23 cellular contexts compared by ENCODE assay signal in genomic region chr1:231319080-231319479, GRCh38. TPM values are rescaled to one million over a fixed set of nuclear protein-coding genes. Genes with fewer than 3 reads are reported as not detected.
DNase-seq lines count a peak whose midpoint lies in the region; ATAC-seq, FAIRE-seq and TF ChIP-seq lines count a peak whose summit lies in the region.
"Had no signal": no experiment of that assay in that cellular context is flagged by ENCODE, and none has a peak within 500 bp of the region (broad histone marks: within the 10 kb centered on the region; RNA-seq: fewer than 3 reads in every experiment).

No MANE protein-coding gene starts in this region.

- H3K9me3 ChIP-seq in HepG2 (ENCODE audit: low read length) (no peaks in the 10 kb centered on the region), right lobe of liver (no peaks in the 10 kb centered on the region), esophagus muscularis mucosa (no peaks in the 10 kb centered on the region)
- H3K9me3 ChIP-seq: A549, Caco-2 had no signal

- no peaks in the 10 kb centered on the region for H3K79me2 ChIP-seq in HepG2 (ENCODE audit: insufficient read depth, low read length)

- WGBS in HepG2 (ENCODE audit: low lambda C conversion rate) = 47% methylated on average over 4 of the region's 9 CpGs
- 70% methylated on average over 7 of the region's 9 CpGs for WGBS in right lobe of liver (ENCODE audit: insufficient coverage, low coverage, low lambda C conversion rate, missing lambda C conversion rate)
- WGBS in esophagus muscularis mucosa = 96% methylated on average over 9 of the region's 9 CpGs

- TF ChIP-seq CTCF in HepG2 (CRISPR knock-in tag; IDR thresholded peaks at IDR 0.05) (no peak), right lobe of liver (IDR thresholded peaks at IDR 0.05) (no peak), esophagus muscularis mucosa (IDR thresholded peaks at IDR 0.05) (no peak)

- CTCF ChIA-PET in HepG2 (lab: Yijun Ruan, JAX; ENCODE audit: low intra/inter-chr PET ratio, low total read pairs) = no interaction called here
- CTCF ChIA-PET in activated naive CD4-positive, alpha-beta T cell treated with anti-CD3 and anti-CD28 coated beads, Interleukin-2, amount 10 ng/mL, durations not matched to agents 7 days and 5 days (lab: Charles Lee) = no interaction called here

- H3K4me1 ChIP-seq in HepG2 (ENCODE audit: insufficient read depth, low read length) (no peaks in the 10 kb centered on the region), right lobe of liver (no peaks in the 10 kb centered on the region), esophagus muscularis mucosa (no peaks in the 10 kb centered on the region)
- H3K4me1 ChIP-seq: A549; BLaER1 treated with 17β-estradiol and CSF1 and Interleukin-3, amounts not matched to agents 10 nM and 100 nM; Caco-2 had no signal

- in situ Hi-C loops in HepG2 (cut with HindIII; ENCODE audit: extremely low pct_ligation_motif_present, low pct_unique_long_range_greater_than_20kb) = no loop called here

- FAIRE-seq in HepG2 (lab: Jason Lieb, UNC) = no peak
- FAIRE-seq: A549, D721Med, G401.6, GM12891, GM19239 had no signal

- no peaks in the 10 kb centered on the region for H3K36me3 Mint-ChIP-seq in activated naive CD4-positive, alpha-beta T cell treated with anti-CD3 and anti-CD28 coated beads, Interleukin-2, amount 10 ng/mL, durations not matched to agents 7 days and 5 days
- H3K36me3 Mint-ChIP-seq: CD8-positive, alpha-beta T cell had no signal

- H3K27ac Mint-ChIP-seq in activated naive CD4-positive, alpha-beta T cell treated with anti-CD3 and anti-CD28 coated beads, Interleukin-2, amount 10 ng/mL, durations not matched to agents 7 days and 5 days = no peak overlapping the region
- H3K27ac Mint-ChIP-seq: B cell; CD4-positive, alpha-beta T cell; CD8-positive, alpha-beta T cell had no signal

- POLR2A ChIA-PET in HepG2 (lab: Yijun Ruan, JAX) = no interaction called here

- DNase-seq in activated CD8-positive, alpha-beta memory T cell treated with anti-CD3 and anti-CD28 coated beads for 24 hours = peak; percentile 35
- no peak for DNase-seq in activated CD8-positive, alpha-beta memory T cell treated with anti-CD3 and anti-CD28 coated beads, Interleukin-2, amount 50 U/mL, for 4 hours
- DNase-seq in HepG2 (ENCODE audit: low spot score) = no peak
- DNase-seq in right lobe of liver = no peak
- DNase-seq in esophagus muscularis mucosa (ENCODE audit: extremely low spot score) = peak; percentile 86
- no peak for DNase-seq in effector CD8-positive, alpha-beta T cell (lab: John Stamatoyannopoulos, UW)
- DNase-seq in activated naive CD4-positive, alpha-beta T cell treated with anti-CD3 and anti-CD28 coated beads, Interleukin-2, amount 10 ng/mL, durations not matched to agents 7 days and 5 days = no peak
- DNase-seq: AML-193; Caco-2; Calu3; CD4-positive, alpha-beta T cell; CD8-positive, alpha-beta T cell; DMS79 treated with DMSO at 0.1 percent for 48 hours; GF-D8 had no signal

- H3K4me3 ChIP-seq in HepG2 (replicated peaks in 1 of 3; ENCODE audit: insufficient read depth in 1 of 3, low read depth in 2 of 3, low read length in 3 of 3) (no peak overlapping the region), right lobe of liver (no peak overlapping the region), esophagus muscularis mucosa (no peak overlapping the region)
- H3K4me3 ChIP-seq: A549; BLaER1 treated with 17β-estradiol and CSF1 and Interleukin-3, amounts not matched to agents 10 nM and 100 nM had no signal

- H3K4me3 Mint-ChIP-seq in activated naive CD4-positive, alpha-beta T cell treated with anti-CD3 and anti-CD28 coated beads, Interleukin-2, amount 10 ng/mL, durations not matched to agents 7 days and 5 days = no peak overlapping the region
- H3K4me3 Mint-ChIP-seq: B cell; CD4-positive, alpha-beta T cell; CD8-positive, alpha-beta T cell had no signal

- no peak overlapping the region for H2AFZ ChIP-seq in HepG2 (ENCODE audit: low read length)

- no TSS peak for BruUV-seq in HepG2 (replicated peaks; lab: Mats Ljungman, UMichigan)

- peaks cover 11% of the 10 kb centered on the region for H3K27me3 Mint-ChIP-seq in activated naive CD4-positive, alpha-beta T cell treated with anti-CD3 and anti-CD28 coated beads, Interleukin-2, amount 10 ng/mL, durations not matched to agents 7 days and 5 days
- H3K27me3 Mint-ChIP-seq: B cell; CD4-positive, alpha-beta T cell had no signal

- TF ChIP-seq POLR2A in HepG2 (IDR thresholded peaks at IDR 0.05; ENCODE audit: insufficient read depth in 1 of 2, low read depth in 2 of 2, low read length in 2 of 2) = no peak
- no peak for TF ChIP-seq POLR2A in right lobe of liver (IDR thresholded peaks at IDR 0.05)
- TF ChIP-seq POLR2A in esophagus muscularis mucosa (IDR thresholded peaks at IDR 0.05; ENCODE audit: low read depth) = no peak

- H4K20me1 ChIP-seq in HepG2 (ENCODE audit: insufficient read depth, low read length) = no peaks in the 10 kb centered on the region
- H4K20me1 ChIP-seq: BLaER1 treated with 17β-estradiol and CSF1 and Interleukin-3, amounts not matched to agents 10 nM and 100 nM had no signal

- H3K36me3 ChIP-seq in HepG2 (replicated peaks in 1 of 2; ENCODE audit: control insufficient read depth in 1 of 2, insufficient read depth in 2 of 2, low read length in 2 of 2) (no peaks in the 10 kb centered on the region), right lobe of liver (no peaks in the 10 kb centered on the region), esophagus muscularis mucosa (no peaks in the 10 kb centered on the region)
- H3K36me3 ChIP-seq: BLaER1 treated with 17β-estradiol and CSF1 and Interleukin-3, amounts not matched to agents 10 nM and 100 nM had no signal

- no peak overlapping the region for H3K9ac ChIP-seq in HepG2 (ENCODE audit: insufficient read depth, low read depth, low read length)
- H3K9ac ChIP-seq: BLaER1 treated with 17β-estradiol and CSF1 and Interleukin-3, amounts not matched to agents 10 nM and 100 nM had no signal

- H3K27me3 ChIP-seq in HepG2 (ENCODE audit: control insufficient read depth in 1 of 2, insufficient read depth in 2 of 2, low read length in 2 of 2) = no peaks in the 10 kb centered on the region
- no peaks in the 10 kb centered on the region for H3K27me3 ChIP-seq in right lobe of liver
- H3K27me3 ChIP-seq in esophagus muscularis mucosa = no peaks in the 10 kb centered on the region
- H3K27me3 ChIP-seq: BLaER1 treated with 17β-estradiol and CSF1 and Interleukin-3, amounts not matched to agents 10 nM and 100 nM had no signal

- H3K9me3 Mint-ChIP-seq in activated naive CD4-positive, alpha-beta T cell treated with anti-CD3 and anti-CD28 coated beads, Interleukin-2, amount 10 ng/mL, durations not matched to agents 7 days and 5 days = no peaks in the 10 kb centered on the region
- H3K9me3 Mint-ChIP-seq: CD4-positive, alpha-beta T cell; CD8-positive, alpha-beta T cell had no signal

- no peak for TF ChIP-seq RAD21 in HepG2 (CRISPR knock-in tag; IDR thresholded peaks at IDR 0.05)

- H3K27ac ChIP-seq in HepG2 (ENCODE audit: extremely low read length, insufficient read depth, low read length) (no peak overlapping the region), right lobe of liver (no peak overlapping the region), esophagus muscularis mucosa (replicated peaks in 1 of 4) (no peak overlapping the region)
- H3K27ac ChIP-seq: 22Rv1; A549; BLaER1 treated with 17β-estradiol and CSF1 and Interleukin-3, amounts not matched to agents 10 nM and 100 nM; C4-2B had no signal

- TF ChIP-seq EP300 in HepG2 (IDR thresholded peaks at IDR 0.05; ENCODE audit: low read depth in 2 of 2, low read length in 2 of 2) (no peak), HepG2 (CRISPR knock-in tag; IDR thresholded peaks at IDR 0.05; ENCODE audit: borderline replicate concordance) (no peak), esophagus muscularis mucosa (IDR thresholded peaks at IDR 0.05) (no peak)

- no peak overlapping the region for H3K4me2 ChIP-seq in HepG2 (ENCODE audit: low read depth, low read length)
- H3K4me2 ChIP-seq: A549; BLaER1 treated with 17β-estradiol and CSF1 and Interleukin-3, amounts not matched to agents 10 nM and 100 nM had no signal

- ATAC-seq in HepG2 = peak; percentile 52
- ATAC-seq in right lobe of liver = no peak
- ATAC-seq: A549; CD8-positive, alpha-beta T cell had no signal

- intact Hi-C loops in HepG2 (cut with micrococcal nuclease; ENCODE audit: unreplicated experiment) (no loop called here), right lobe of liver (cut with DNase I) (no loop called here), esophagus muscularis mucosa (cut with DNase I) (no loop called here)

- H3K4me1 Mint-ChIP-seq in activated naive CD4-positive, alpha-beta T cell treated with anti-CD3 and anti-CD28 coated beads, Interleukin-2, amount 10 ng/mL, durations not matched to agents 7 days and 5 days = no peaks in the 10 kb centered on the region
- H3K4me1 Mint-ChIP-seq: B cell had no signal

RNA-seq across cellular contexts. Expression of gene EXOC8, which starts 18.6 kb away (rescaled TPM):
- 7.9 and 12.0 TPM in 2 replicates for total RNA-seq in HepG2 (2016; rRNA removed; fragmentation: Illumina TruSeq; extraction: Trizol)
- total RNA-seq in HepG2 (2016; cell fraction: cytosol; rRNA removed; fragmentation: Illumina TruSeq; extraction: Trizol; ENCODE audit: low read depth) = 0.40 and 0.71 TPM in 2 replicates
- 7.4 and 10.9 TPM in 2 replicates for total RNA-seq in HepG2 (2016; cell fraction: insoluble cytoplasmic fraction; rRNA removed; fragmentation: Illumina TruSeq; extraction: Trizol)
- 2.4 and 3.3 TPM in 2 replicates for total RNA-seq in HepG2 (2016; cell fraction: membrane; rRNA removed; fragmentation: Illumina TruSeq; extraction: Trizol)
- total RNA-seq in HepG2 (2016; cell fraction: nucleus; rRNA removed; fragmentation: Illumina TruSeq; extraction: Trizol) = 6.8 and 7.1 TPM in 2 replicates
- polyA plus RNA-seq in HepG2 (2011; rRNA removed) = 2.1 and 2.4 TPM in 2 replicates
- 1.1 and 1.6 TPM in 2 replicates for polyA plus RNA-seq in HepG2 (2011; cell fraction: cytosol; rRNA removed)
- polyA plus RNA-seq in HepG2 (2011; cell fraction: nucleus; rRNA removed) = 2.8 and 3.3 TPM in 2 replicates
- 3.4 TPM in 2 replicates for polyA plus RNA-seq in HepG2 (2012)
- 0.14 and 0.19 TPM in 2 replicates for polyA plus RNA-seq in HepG2 (2016; cell fraction: cytosol; fragmentation: Illumina TruSeq; extraction: Trizol; ENCODE audit: low read depth)
- polyA plus RNA-seq in HepG2 (2016; cell fraction: insoluble cytoplasmic fraction; fragmentation: Illumina TruSeq; extraction: Trizol; ENCODE audit: low read depth) = 6.1 and 6.9 TPM in 2 replicates
- 0.82 and 0.91 TPM in 2 replicates for polyA plus RNA-seq in HepG2 (2016; cell fraction: membrane; fragmentation: Illumina TruSeq; extraction: Trizol; ENCODE audit: low read depth)
- 7.0 and 7.6 TPM in 2 replicates for polyA plus RNA-seq in HepG2 (2016; cell fraction: nucleus; fragmentation: Illumina TruSeq; extraction: Trizol; ENCODE audit: insufficient read depth, low read depth)
- polyA minus RNA-seq in HepG2 (2011; rRNA and poly(A)+ RNA removed; ENCODE audit: low replicate concordance) = 6.2 and 13.6 TPM in 2 replicates
- polyA minus RNA-seq in HepG2 (2011; cell fraction: cytosol; rRNA and poly(A)+ RNA removed) = 5.3 and 6.2 TPM in 2 replicates
- polyA minus RNA-seq in HepG2 (2011; cell fraction: nucleus; rRNA and poly(A)+ RNA removed) = 6.1 and 6.2 TPM in 2 replicates
- 1 to 10 TPM; 5.7 to 7.8 (median 6.8) TPM for total RNA-seq in right lobe of liver
- total RNA-seq in esophagus muscularis mucosa = 10 to 100 TPM; 13.0 to 15.4 (median 14.3) TPM

RNA-seq across cellular contexts. Expression of gene SPRTN, which starts 19.0 kb away (rescaled TPM):
- 15.2 and 17.7 TPM in 2 replicates for total RNA-seq in HepG2 (2016; rRNA removed; fragmentation: Illumina TruSeq; extraction: Trizol)
- total RNA-seq in HepG2 (2016; cell fraction: cytosol; rRNA removed; fragmentation: Illumina TruSeq; extraction: Trizol; ENCODE audit: low read depth) = 1.6 and 2.0 TPM in 2 replicates
- 15.9 and 18.4 TPM in 2 replicates for total RNA-seq in HepG2 (2016; cell fraction: insoluble cytoplasmic fraction; rRNA removed; fragmentation: Illumina TruSeq; extraction: Trizol)
- 5.3 and 5.5 TPM in 2 replicates for total RNA-seq in HepG2 (2016; cell fraction: membrane; rRNA removed; fragmentation: Illumina TruSeq; extraction: Trizol)
- 13.9 and 19.7 TPM in 2 replicates for total RNA-seq in HepG2 (2016; cell fraction: nucleus; rRNA removed; fragmentation: Illumina TruSeq; extraction: Trizol)
- polyA plus RNA-seq in HepG2 (2011; rRNA removed) = 3.9 and 4.2 TPM in 2 replicates
- polyA plus RNA-seq in HepG2 (2011; cell fraction: cytosol; rRNA removed) = 5.3 and 5.4 TPM in 2 replicates
- polyA plus RNA-seq in HepG2 (2011; cell fraction: nucleus; rRNA removed) = 4.3 and 5.4 TPM in 2 replicates
- polyA plus RNA-seq in HepG2 (2012) = 4.0 TPM in 2 replicates
- 0.49 and 0.59 TPM in 2 replicates for polyA plus RNA-seq in HepG2 (2016; cell fraction: cytosol; fragmentation: Illumina TruSeq; extraction: Trizol; ENCODE audit: low read depth)
- polyA plus RNA-seq in HepG2 (2016; cell fraction: insoluble cytoplasmic fraction; fragmentation: Illumina TruSeq; extraction: Trizol; ENCODE audit: low read depth) = 17.4 and 18.3 TPM in 2 replicates
- 1.9 and 2.2 TPM in 2 replicates for polyA plus RNA-seq in HepG2 (2016; cell fraction: membrane; fragmentation: Illumina TruSeq; extraction: Trizol; ENCODE audit: low read depth)
- polyA plus RNA-seq in HepG2 (2016; cell fraction: nucleus; fragmentation: Illumina TruSeq; extraction: Trizol; ENCODE audit: insufficient read depth, low read depth) = 9.8 and 12.4 TPM in 2 replicates
- 8.7 and 42.7 TPM in 2 replicates for polyA minus RNA-seq in HepG2 (2011; rRNA and poly(A)+ RNA removed; ENCODE audit: low replicate concordance)
- 5.3 and 9.5 TPM in 2 replicates for polyA minus RNA-seq in HepG2 (2011; cell fraction: cytosol; rRNA and poly(A)+ RNA removed)
- 23.7 and 28.6 TPM in 2 replicates for polyA minus RNA-seq in HepG2 (2011; cell fraction: nucleus; rRNA and poly(A)+ RNA removed)
- total RNA-seq in right lobe of liver = 1 to 10 TPM; 3.3 to 6.4 (median 4.8) TPM
- total RNA-seq in esophagus muscularis mucosa = 10 to 100 TPM; 11.9 to 23.7 (median 15.0) TPM

Comparison
In these comparisons a context has a peak if more than half of its experiments do, and no peak if none do; other contexts are left out.
1. DNase-seq: peak in activated CD8-positive, alpha-beta memory T cell treated with anti-CD3 and anti-CD28 coated beads for 24 hours (single experiment) and esophagus muscularis mucosa (single experiment); none in activated CD8-positive, alpha-beta memory T cell treated with anti-CD3 and anti-CD28 coated beads, Interleukin-2, amount 50 U/mL, for 4 hours (single experiment), HepG2 (single experiment), right lobe of liver (0 of 3), effector CD8-positive, alpha-beta T cell (single experiment) and activated naive CD4-positive, alpha-beta T cell treated with anti-CD3 and anti-CD28 coated beads, Interleukin-2, amount 10 ng/mL, durations not matched to agents 7 days and 5 days (single experiment).